Comparison of ENCODE assay signal across 20 cellular contexts in the genomic region with DNA sequence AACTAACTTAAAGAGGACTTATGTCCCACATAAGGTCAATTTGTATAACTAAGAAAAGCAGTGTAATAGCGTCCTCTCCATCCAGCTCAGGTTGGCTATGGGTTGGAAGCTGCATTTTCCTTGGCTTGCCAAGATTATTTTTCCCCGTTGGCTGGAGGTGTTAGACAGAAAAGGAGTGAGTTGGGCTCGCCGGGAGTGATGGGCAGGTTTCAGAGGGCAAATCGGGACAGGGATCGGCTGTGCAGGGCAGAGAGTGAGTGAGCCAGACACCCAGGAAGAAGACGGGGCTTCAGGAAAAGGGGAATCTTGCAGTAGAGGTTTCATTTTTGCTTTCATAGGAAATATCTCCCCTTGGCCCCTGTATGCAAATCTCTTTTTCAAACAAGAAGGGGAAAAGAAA.
"Had no signal": no experiment of that assay in that cellular context is flagged by ENCODE, and none has a peak within 500 bp of the region (broad histone marks: within the 10 kb centered on the region; RNA-seq: fewer than 3 reads in every experiment).

No MANE protein-coding gene starts in this region.

- H3K27me3 ChIP-seq: esophagus squamous epithelium, testis, tibial nerve had no signal

- H3K4me1 Mint-ChIP-seq: naive thymus-derived CD4-positive, alpha-beta T cell had no signal

- H3K9me3 ChIP-seq: esophagus squamous epithelium, prostate gland, testis, tibial nerve had no signal

- H3K27ac Mint-ChIP-seq: dendritic cell treated with granulocyte-macrophage colony-stimulating factor and Interleukin-4, amounts not matched to agents 40 ng/mL and 50 ng/mL, for 4 days; effector memory CD8-positive, alpha-beta T cell; nephron progenitor cell; stimulated activated naive B cell treated with anti-CD40 and anti-IgM and Interleukin-4, amounts not matched to agents 10 μg/mL and 1 μg/mL and 100 μg/mL, for 72 hours; stimulated activated naive CD8-positive, alpha-beta T cell treated with anti-CD3 and anti-CD28 coated beads, Interleukin-15, amount 100 ng/mL, for 72 hours had no signal

- H3K9ac ChIP-seq: parathyroid adenoma had no signal

- H3K4me3 ChIP-seq: esophagus squamous epithelium, prostate gland, skin epidermis, testis, tibial nerve had no signal

- H3K27me3 Mint-ChIP-seq: stimulated activated naive B cell treated with anti-CD40 and anti-IgM and Interleukin-4, amounts not matched to agents 10 μg/mL and 1 μg/mL and 100 μg/mL, for 72 hours had no signal

- H3K36me3 Mint-ChIP-seq: stimulated activated naive B cell treated with anti-CD40 and anti-IgM and Interleukin-4, amounts not matched to agents 10 μg/mL and 1 μg/mL and 100 μg/mL, for 72 hours had no signal

- H3K36me3 ChIP-seq: prostate gland, tibial nerve had no signal

- DNase-seq: effector memory CD8-positive, alpha-beta T cell; esophagus squamous epithelium; foreskin fibroblast; kidney; left cardiac atrium; naive thymus-derived CD4-positive, alpha-beta T cell; nephron progenitor cell; retina; stimulated activated CD4-positive, alpha-beta T cell treated with anti-CD3 and anti-CD28 coated beads, Interleukin-2, amount 100 ng/mL, for 24 hours; stimulated activated CD4-positive, alpha-beta T cell treated with anti-CD3 and anti-CD28 coated beads, Interleukin-4, amount 100 ng/mL, for 4 hours; stimulated activated naive B cell treated with anti-CD40 and anti-IgM and Interleukin-4, amounts not matched to agents 10 μg/mL and 1 μg/mL and 100 μg/mL, for 72 hours; stimulated activated naive CD8-positive, alpha-beta T cell treated with anti-CD3 and anti-CD28 coated beads, Interleukin-15, amount 100 ng/mL, for 72 hours; testis had no signal

- H3K9me3 Mint-ChIP-seq: dendritic cell treated with granulocyte-macrophage colony-stimulating factor and Interleukin-4, amounts not matched to agents 40 ng/mL and 50 ng/mL, for 4 days; effector memory CD8-positive, alpha-beta T cell; nephron progenitor cell; stimulated activated naive B cell treated with anti-CD40 and anti-IgM and Interleukin-4, amounts not matched to agents 10 μg/mL and 1 μg/mL and 100 μg/mL, for 72 hours; stimulated activated naive CD8-positive, alpha-beta T cell treated with anti-CD3 and anti-CD28 coated beads, Interleukin-15, amount 100 ng/mL, for 72 hours had no signal

- H3K4me1 ChIP-seq: esophagus squamous epithelium, parathyroid adenoma, prostate gland, tibial nerve had no signal

- H3K27ac ChIP-seq: epithelial cell of prostate, esophagus squamous epithelium, parathyroid adenoma, prostate gland, skin epidermis, testis, tibial nerve had no signal

- H3K79me2 ChIP-seq: parathyroid adenoma had no signal

- H3K4me3 Mint-ChIP-seq: dendritic cell treated with granulocyte-macrophage colony-stimulating factor and Interleukin-4, amounts not matched to agents 40 ng/mL and 50 ng/mL, for 4 days; effector memory CD8-positive, alpha-beta T cell; naive thymus-derived CD4-positive, alpha-beta T cell; nephron progenitor cell; stimulated activated naive B cell treated with anti-CD40 and anti-IgM and Interleukin-4, amounts not matched to agents 10 μg/mL and 1 μg/mL and 100 μg/mL, for 72 hours; stimulated activated naive CD8-positive, alpha-beta T cell treated with anti-CD3 and anti-CD28 coated beads, Interleukin-15, amount 100 ng/mL, for 72 hours had no signal

- ATAC-seq: effector memory CD8-positive, alpha-beta T cell; naive thymus-derived CD4-positive, alpha-beta T cell; sciatic nerve; stimulated activated naive B cell treated with anti-CD40 and anti-IgM and Interleukin-4, amounts not matched to agents 10 μg/mL and 1 μg/mL and 100 μg/mL, for 72 hours; stimulated activated naive CD8-positive, alpha-beta T cell treated with anti-CD3 and anti-CD28 coated beads, Interleukin-15, amount 100 ng/mL, for 72 hours had no signal
